In genomic region chr1:182616130-182617074, GRCh38 we compare ENCODE assay signal across 1 cellular context.
TF ChIP-seq lines count a peak whose summit lies in the region.

No MANE protein-coding gene starts in this region.

TF ChIP-seq in K562, 482 proteins besides CTCF, POLR2A, EP300 and RAD21 (continued from another document and continues in another):
- TF ChIP-seq, protein P1, sequence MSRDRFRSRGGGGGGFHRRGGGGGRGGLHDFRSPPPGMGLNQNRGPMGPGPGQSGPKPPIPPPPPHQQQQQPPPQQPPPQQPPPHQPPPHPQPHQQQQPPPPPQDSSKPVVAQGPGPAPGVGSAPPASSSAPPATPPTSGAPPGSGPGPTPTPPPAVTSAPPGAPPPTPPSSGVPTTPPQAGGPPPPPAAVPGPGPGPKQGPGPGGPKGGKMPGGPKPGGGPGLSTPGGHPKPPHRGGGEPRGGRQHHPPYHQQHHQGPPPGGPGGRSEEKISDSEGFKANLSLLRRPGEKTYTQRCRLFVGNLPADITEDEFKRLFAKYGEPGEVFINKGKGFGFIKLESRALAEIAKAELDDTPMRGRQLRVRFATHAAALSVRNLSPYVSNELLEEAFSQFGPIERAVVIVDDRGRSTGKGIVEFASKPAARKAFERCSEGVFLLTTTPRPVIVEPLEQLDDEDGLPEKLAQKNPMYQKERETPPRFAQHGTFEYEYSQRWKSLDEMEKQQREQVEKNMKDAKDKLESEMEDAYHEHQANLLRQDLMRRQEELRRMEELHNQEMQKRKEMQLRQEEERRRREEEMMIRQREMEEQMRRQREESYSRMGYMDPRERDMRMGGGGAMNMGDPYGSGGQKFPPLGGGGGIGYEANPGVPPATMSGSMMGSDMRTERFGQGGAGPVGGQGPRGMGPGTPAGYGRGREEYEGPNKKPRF (IDR thresholded peaks at IDR 0.05; ENCODE audit: low read depth, low read length) = no peak
- TF ChIP-seq NR2F6 (CRISPR knock-in tag; IDR thresholded peaks at IDR 0.05) (no peak), ESRRA (IDR thresholded peaks at IDR 0.05; ENCODE audit: borderline replicate concordance, low read depth) (no peak), MYNN (IDR thresholded peaks at IDR 0.05) (no peak), MYNN (CRISPR knock-in tag; IDR thresholded peaks at IDR 0.05) (no peak), PPARD (CRISPR knock-in tag; IDR thresholded peaks at IDR 0.05) (no peak), THRAP3 (IDR thresholded peaks at IDR 0.05; ENCODE audit: borderline replicate concordance) (no peak), PKNOX1 (IDR thresholded peaks at IDR 0.05) (no peak), JUND (IDR thresholded peaks at IDR 0.05; ENCODE audit: borderline replicate concordance, low read depth, low read length) (peak; percentile 45; the same call in 1 of the 2 replicates), JUND (tag; IDR thresholded peaks at IDR 0.05; ENCODE audit: borderline replicate concordance, low read depth, low read length) (no peak), GTF2B (IDR thresholded peaks at IDR 0.05; ENCODE audit: extremely low read depth, insufficient read length) (no peak), TCF3 (CRISPR knock-in tag; IDR thresholded peaks at IDR 0.05) (no peak), SIRT6 (IDR thresholded peaks at IDR 0.05; ENCODE audit: low read depth, low read length) (no peak), ZNF695 (CRISPR knock-in tag; IDR thresholded peaks at IDR 0.05) (no peak), REST (CRISPR knock-in tag; IDR thresholded peaks at IDR 0.05; ENCODE audit: low read depth) (0 out of 2 replicates have a peak, but pooled peaks have one; percentile 36), ZNF707 (CRISPR knock-in tag; conservative IDR thresholded peaks at IDR 0.05) (no peak), ZNF436 (CRISPR knock-in tag; IDR thresholded peaks at IDR 0.05) (no peak), SRSF7 (optimal IDR thresholded peaks at IDR 0.05; ENCODE audit: low read depth, low read length) (no peak), ZNF75A (CRISPR knock-in tag; IDR thresholded peaks at IDR 0.05) (no peak), ZNF175 (CRISPR knock-in tag; IDR thresholded peaks at IDR 0.05; ENCODE audit: low read depth) (peak; percentile 52; the same call in 1 of the 2 replicates), XRCC4 (IDR thresholded peaks at IDR 0.05; ENCODE audit: extremely low read depth, insufficient read depth, insufficient read length) (no peak), CTBP1 (IDR thresholded peaks at IDR 0.05; ENCODE audit: borderline replicate concordance) (peak; percentile 35; the same call in 1 of the 2 replicates), ATF1 (CRISPR knock-in tag; IDR thresholded peaks at IDR 0.05) (no peak), ATF1 (tag; IDR thresholded peaks at IDR 0.05) (no peak), CBFB (CRISPR knock-in tag; IDR thresholded peaks at IDR 0.05) (no peak), PRMT5 (CRISPR knock-in tag; IDR thresholded peaks at IDR 0.05) (no peak), ZFPM2 (CRISPR knock-in tag; IDR thresholded peaks at IDR 0.05) (no peak), MCM2 (IDR thresholded peaks at IDR 0.05; ENCODE audit: low read depth) (no peak), BRD4 (IDR thresholded peaks at IDR 0.05) (no peak), BCOR (IDR thresholded peaks at IDR 0.05) (no peak), CSDE1 (IDR thresholded peaks at IDR 0.05) (no peak), NR3C1 (CRISPR knock-in tag; IDR thresholded peaks at IDR 0.05) (no peak), EWSR1 (IDR thresholded peaks at IDR 0.05; ENCODE audit: borderline replicate concordance, low read depth, partially characterized antibody) (no peak), SOX6 (IDR thresholded peaks at IDR 0.05) (no peak), GABPA (tag; conservative IDR thresholded peaks at IDR 0.05; ENCODE audit: low read depth) (peak; percentile 66), TSC22D4 (tag; IDR thresholded peaks at IDR 0.05) (no peak), CXXC5 (CRISPR knock-in tag; IDR thresholded peaks at IDR 0.05) (peak; percentile 43), NFRKB (IDR thresholded peaks at IDR 0.05; ENCODE audit: low read depth) (no peak), ZNF23 (CRISPR knock-in tag; IDR thresholded peaks at IDR 0.05) (no peak), NR1H2 (CRISPR knock-in tag; IDR thresholded peaks at IDR 0.05) (no peak), SP2 (IDR thresholded peaks at IDR 0.05; ENCODE audit: extremely low read depth, low read depth, low read length, poor library complexity, severe bottlenecking) (no peak), ATF4 (CRISPR knock-in tag; IDR thresholded peaks at IDR 0.05) (peak; percentile 96), CEBPG (CRISPR knock-in tag; IDR thresholded peaks at IDR 0.05) (peak; percentile 87), CEBPG (tag; conservative IDR thresholded peaks at IDR 0.05 in 1 of 2, IDR thresholded peaks at IDR 0.05 in 1 of 2) (peak; percentile 94 to 96), GTF2A2 (tag; IDR thresholded peaks at IDR 0.05) (no peak), SMAD4 (CRISPR knock-in tag; conservative IDR thresholded peaks at IDR 0.05) (peak; percentile 25; the same call in 1 of the 2 replicates), CBX8 (IDR thresholded peaks at IDR 0.05; ENCODE audit: borderline replicate concordance, extremely low read depth, low read depth, low read length, poor library complexity, severe bottlenecking) (no peak), GTF2F1 (IDR thresholded peaks at IDR 0.05; ENCODE audit: low read depth, low read length) (no peak), SREBF2 (CRISPR knock-in tag; IDR thresholded peaks at IDR 0.05) (no peak)
- TF ChIP-seq, protein P2, sequence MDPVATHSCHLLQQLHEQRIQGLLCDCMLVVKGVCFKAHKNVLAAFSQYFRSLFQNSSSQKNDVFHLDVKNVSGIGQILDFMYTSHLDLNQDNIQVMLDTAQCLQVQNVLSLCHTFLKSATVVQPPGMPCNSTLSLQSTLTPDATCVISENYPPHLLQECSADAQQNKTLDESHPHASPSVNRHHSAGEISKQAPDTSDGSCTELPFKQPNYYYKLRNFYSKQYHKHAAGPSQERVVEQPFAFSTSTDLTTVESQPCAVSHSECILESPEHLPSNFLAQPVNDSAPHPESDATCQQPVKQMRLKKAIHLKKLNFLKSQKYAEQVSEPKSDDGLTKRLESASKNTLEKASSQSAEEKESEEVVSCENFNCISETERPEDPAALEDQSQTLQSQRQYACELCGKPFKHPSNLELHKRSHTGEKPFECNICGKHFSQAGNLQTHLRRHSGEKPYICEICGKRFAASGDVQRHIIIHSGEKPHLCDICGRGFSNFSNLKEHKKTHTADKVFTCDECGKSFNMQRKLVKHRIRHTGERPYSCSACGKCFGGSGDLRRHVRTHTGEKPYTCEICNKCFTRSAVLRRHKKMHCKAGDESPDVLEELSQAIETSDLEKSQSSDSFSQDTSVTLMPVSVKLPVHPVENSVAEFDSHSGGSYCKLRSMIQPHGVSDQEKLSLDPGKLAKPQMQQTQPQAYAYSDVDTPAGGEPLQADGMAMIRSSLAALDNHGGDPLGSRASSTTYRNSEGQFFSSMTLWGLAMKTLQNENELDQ (CRISPR knock-in tag; IDR thresholded peaks at IDR 0.05; ENCODE audit: borderline replicate concordance) = no peak
- TF ChIP-seq, protein P3, sequence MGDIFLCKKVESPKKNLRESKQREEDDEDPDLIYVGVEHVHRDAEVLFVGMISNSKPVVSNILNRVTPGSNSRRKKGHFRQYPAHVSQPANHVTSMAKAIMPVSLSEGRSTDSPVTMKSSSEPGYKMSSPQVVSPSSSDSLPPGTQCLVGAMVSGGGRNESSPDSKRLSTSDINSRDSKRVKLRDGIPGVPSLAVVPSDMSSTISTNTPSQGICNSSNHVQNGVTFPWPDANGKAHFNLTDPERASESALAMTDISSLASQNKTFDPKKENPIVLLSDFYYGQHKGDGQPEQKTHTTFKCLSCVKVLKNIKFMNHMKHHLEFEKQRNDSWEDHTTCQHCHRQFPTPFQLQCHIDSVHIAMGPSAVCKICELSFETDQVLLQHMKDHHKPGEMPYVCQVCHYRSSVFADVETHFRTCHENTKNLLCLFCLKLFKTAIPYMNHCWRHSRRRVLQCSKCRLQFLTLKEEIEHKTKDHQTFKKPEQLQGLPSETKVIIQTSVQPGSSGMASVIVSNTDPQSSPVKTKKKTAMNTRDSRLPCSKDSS (IDR thresholded peaks at IDR 0.05; ENCODE audit: low read depth, partially characterized antibody) = no peak
- TF ChIP-seq, protein P4, sequence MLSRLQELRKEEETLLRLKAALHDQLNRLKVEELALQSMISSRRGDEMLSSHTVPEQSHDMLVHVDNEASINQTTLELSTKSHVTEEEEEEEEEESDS (CRISPR knock-in tag; IDR thresholded peaks at IDR 0.05) = no peak
- TF ChIP-seq, protein P5, sequence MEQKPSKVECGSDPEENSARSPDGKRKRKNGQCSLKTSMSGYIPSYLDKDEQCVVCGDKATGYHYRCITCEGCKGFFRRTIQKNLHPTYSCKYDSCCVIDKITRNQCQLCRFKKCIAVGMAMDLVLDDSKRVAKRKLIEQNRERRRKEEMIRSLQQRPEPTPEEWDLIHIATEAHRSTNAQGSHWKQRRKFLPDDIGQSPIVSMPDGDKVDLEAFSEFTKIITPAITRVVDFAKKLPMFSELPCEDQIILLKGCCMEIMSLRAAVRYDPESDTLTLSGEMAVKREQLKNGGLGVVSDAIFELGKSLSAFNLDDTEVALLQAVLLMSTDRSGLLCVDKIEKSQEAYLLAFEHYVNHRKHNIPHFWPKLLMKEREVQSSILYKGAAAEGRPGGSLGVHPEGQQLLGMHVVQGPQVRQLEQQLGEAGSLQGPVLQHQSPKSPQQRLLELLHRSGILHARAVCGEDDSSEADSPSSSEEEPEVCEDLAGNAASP (IDR thresholded peaks at IDR 0.05) = no peak
- TF ChIP-seq, protein P6, sequence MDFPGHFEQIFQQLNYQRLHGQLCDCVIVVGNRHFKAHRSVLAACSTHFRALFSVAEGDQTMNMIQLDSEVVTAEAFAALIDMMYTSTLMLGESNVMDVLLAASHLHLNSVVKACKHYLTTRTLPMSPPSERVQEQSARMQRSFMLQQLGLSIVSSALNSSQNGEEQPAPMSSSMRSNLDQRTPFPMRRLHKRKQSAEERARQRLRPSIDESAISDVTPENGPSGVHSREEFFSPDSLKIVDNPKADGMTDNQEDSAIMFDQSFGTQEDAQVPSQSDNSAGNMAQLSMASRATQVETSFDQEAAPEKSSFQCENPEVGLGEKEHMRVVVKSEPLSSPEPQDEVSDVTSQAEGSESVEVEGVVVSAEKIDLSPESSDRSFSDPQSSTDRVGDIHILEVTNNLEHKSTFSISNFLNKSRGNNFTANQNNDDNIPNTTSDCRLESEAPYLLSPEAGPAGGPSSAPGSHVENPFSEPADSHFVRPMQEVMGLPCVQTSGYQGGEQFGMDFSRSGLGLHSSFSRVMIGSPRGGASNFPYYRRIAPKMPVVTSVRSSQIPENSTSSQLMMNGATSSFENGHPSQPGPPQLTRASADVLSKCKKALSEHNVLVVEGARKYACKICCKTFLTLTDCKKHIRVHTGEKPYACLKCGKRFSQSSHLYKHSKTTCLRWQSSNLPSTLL (IDR thresholded peaks at IDR 0.05) = no peak
- TF ChIP-seq, protein P7, sequence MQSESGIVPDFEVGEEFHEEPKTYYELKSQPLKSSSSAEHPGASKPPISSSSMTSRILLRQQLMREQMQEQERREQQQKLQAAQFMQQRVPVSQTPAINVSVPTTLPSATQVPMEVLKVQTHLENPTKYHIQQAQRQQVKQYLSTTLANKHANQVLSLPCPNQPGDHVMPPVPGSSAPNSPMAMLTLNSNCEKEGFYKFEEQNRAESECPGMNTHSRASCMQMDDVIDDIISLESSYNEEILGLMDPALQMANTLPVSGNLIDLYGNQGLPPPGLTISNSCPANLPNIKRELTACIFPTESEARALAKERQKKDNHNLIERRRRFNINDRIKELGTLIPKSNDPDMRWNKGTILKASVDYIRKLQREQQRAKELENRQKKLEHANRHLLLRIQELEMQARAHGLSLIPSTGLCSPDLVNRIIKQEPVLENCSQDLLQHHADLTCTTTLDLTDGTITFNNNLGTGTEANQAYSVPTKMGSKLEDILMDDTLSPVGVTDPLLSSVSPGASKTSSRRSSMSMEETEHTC (IDR thresholded peaks at IDR 0.05) = no peak
